In the genomic region with DNA sequence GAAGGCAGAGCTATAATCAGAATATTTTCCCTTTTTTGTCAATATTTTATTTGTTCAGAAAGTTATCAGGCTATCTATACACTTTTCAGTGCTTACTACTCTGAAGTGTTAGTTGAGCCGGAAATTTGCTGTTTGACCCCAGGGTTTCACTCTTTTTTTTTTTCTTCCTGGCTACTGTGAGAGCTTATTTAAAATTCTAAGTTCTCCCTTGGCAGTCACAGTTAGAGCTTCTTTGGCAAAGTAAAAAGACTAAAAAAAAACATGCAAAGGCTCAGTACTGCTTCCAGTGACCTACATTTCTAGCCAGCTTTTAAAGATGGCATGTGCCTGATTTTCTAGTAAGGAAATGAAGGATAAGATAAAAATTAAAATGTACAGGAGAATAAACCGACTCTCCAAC, we compare ENCODE assay signal across 23 cellular contexts. TPM values are rescaled to one million over a fixed set of nuclear protein-coding genes. Genes with fewer than 3 reads are reported as not detected.
A peak's percentile ranks its signal among the peaks of the same experiment; 100 is the strongest.
DNase-seq lines count a peak whose midpoint lies in the region; ATAC-seq, FAIRE-seq and TF ChIP-seq lines count a peak whose summit lies in the region.
"Had no signal": no experiment of that assay in that cellular context is flagged by ENCODE, and none has a peak within 500 bp of the region (broad histone marks: within the 10 kb centered on the region; RNA-seq: fewer than 3 reads in every experiment).

No MANE protein-coding gene starts in this region.

- BruUV-seq in endothelial cell of umbilical vein (replicated peaks; lab: Mats Ljungman, UMichigan), result no TSS peak

- no peak overlapping the region for H3K4me3 ChIP-seq in astrocyte (ENCODE audit: insufficient read depth, low read depth, low read length)
- no peak overlapping the region for H3K4me3 ChIP-seq in endothelial cell of umbilical vein (replicated peaks in 1 of 3; ENCODE audit: insufficient read depth in 1 of 3, low read depth in 1 of 3, low read length in 3 of 3)
- H3K4me3 ChIP-seq in kidney (ENCODE audit: low read length in 2 of 2), result no peak overlapping the region
- H3K4me3 ChIP-seq: adrenal gland, spleen, tibial artery had no signal

- intact Hi-C loops in endothelial cell of umbilical vein (cut with micrococcal nuclease) (loop anchor here (2.0 kb wide), 1 partner anchor 41 kb away; no protein-coding TSS in a partner anchor), kidney (cut with DNase I) (no loop called here)

- no peaks in the 10 kb centered on the region for H3K9me3 Mint-ChIP-seq in astrocyte (ENCODE audit: unreplicated experiment)
- H3K9me3 Mint-ChIP-seq: activated CD4-positive, alpha-beta memory T cell treated with anti-CD3 and anti-CD28 coated beads, Interleukin-2, amount 10 ng/mL, durations not matched to agents 7 days and 5 days; CD4-positive, alpha-beta T cell had no signal

- H3K4me2 ChIP-seq in astrocyte (ENCODE audit: low read length) (no peak overlapping the region), endothelial cell of umbilical vein (ENCODE audit: insufficient read depth, low read length) (peak overlapping the region; percentile 36)

- no peaks in the 10 kb centered on the region for H3K27me3 ChIP-seq in astrocyte (ENCODE audit: insufficient read depth, low read length)
- no peaks in the 10 kb centered on the region for H3K27me3 ChIP-seq in endothelial cell of umbilical vein (ENCODE audit: control insufficient read depth in 2 of 2, insufficient read depth in 2 of 2, low read length in 2 of 2)
- H3K27me3 ChIP-seq: adrenal gland, neutrophil, spleen, tibial artery had no signal

- no peak overlapping the region for H3K9ac ChIP-seq in astrocyte (ENCODE audit: low read length)
- H3K9ac ChIP-seq in endothelial cell of umbilical vein (replicated peaks; ENCODE audit: extremely low read depth, insufficient read depth, low read length), result no peak overlapping the region
- H3K9ac ChIP-seq in kidney (ENCODE audit: low read length in 2 of 2), result no peak overlapping the region

- dilution Hi-C loops in endothelial cell of umbilical vein (cut with MboI; ENCODE audit: extremely low pct_ligation_motif_present, low sequenced_read_pairs), result no loop called here

- ATAC-seq in HG02763 (IDR thresholded peaks at IDR 0.05; ENCODE audit: unreplicated experiment) (no peak), HG03175 (IDR thresholded peaks at IDR 0.05; ENCODE audit: unreplicated experiment) (no peak), GM21367 (IDR thresholded peaks at IDR 0.05; ENCODE audit: unreplicated experiment) (no peak)
- ATAC-seq: left ventricle myocardium superior; SK-N-SH treated with all-trans-retinoic acid at 6 μM for 48 hours; stimulated activated naive CD8-positive, alpha-beta T cell treated with anti-CD3 and anti-CD28 coated beads, Interleukin-15, Interleukin-2, amounts not matched to agents 100 U/mL and 50 U/mL, for 24 hours had no signal

- no peak overlapping the region for H3K4me3 Mint-ChIP-seq in astrocyte (ENCODE audit: unreplicated experiment)
- H3K4me3 Mint-ChIP-seq: activated CD4-positive, alpha-beta memory T cell treated with anti-CD3 and anti-CD28 coated beads, Interleukin-2, amount 10 ng/mL, durations not matched to agents 7 days and 5 days; CD4-positive, alpha-beta T cell; H9 had no signal

- no peaks in the 10 kb centered on the region for H4K20me1 ChIP-seq in astrocyte (ENCODE audit: insufficient read depth, low read length)
- no peaks in the 10 kb centered on the region for H4K20me1 ChIP-seq in endothelial cell of umbilical vein (replicated peaks; ENCODE audit: control insufficient read depth, extremely low read depth, insufficient read depth, low read length)

- TF ChIP-seq POLR2A in endothelial cell of umbilical vein (IDR thresholded peaks at IDR 0.05; ENCODE audit: low read depth, low read length), result no peak

- no peak for TF ChIP-seq CTCF in astrocyte (IDR thresholded peaks at IDR 0.05; ENCODE audit: insufficient read depth, low read depth, low read length)
- TF ChIP-seq CTCF in endothelial cell of umbilical vein (IDR thresholded peaks at IDR 0.05; ENCODE audit: extremely low read depth in 1 of 2, insufficient read depth in 1 of 2, low read depth in 1 of 2, low read length in 2 of 2), result no peak
- TF ChIP-seq CTCF in kidney (IDR thresholded peaks at IDR 0.05; ENCODE audit: borderline replicate concordance, extremely low read depth, insufficient read depth), result no peak

- peak; percentile 16 for DNase-seq in astrocyte (ENCODE audit: low read depth)
- DNase-seq in endothelial cell of umbilical vein (ENCODE audit: low read depth, low spot score), result peak; percentile 84
- no peak for DNase-seq in kidney
- peak; percentile 1 for DNase-seq in stromal cell of bone marrow (ENCODE audit: low read depth)
- DNase-seq: activated CD4-positive, alpha-beta memory T cell treated with anti-CD3 and anti-CD28 coated beads, Interleukin-2, amount 10 ng/mL, durations not matched to agents 7 days and 5 days; activated CD4-positive, CD25-positive, alpha-beta regulatory T cell; adrenal gland; CD4-positive, alpha-beta T cell; DMS153; H9; KBM-7; left ventricle myocardium superior; NCI-H1436; NCI-H524; spleen; stimulated activated CD4-positive, alpha-beta T cell treated with anti-CD3 and anti-CD28 coated beads, Interleukin-4, amount 100 ng/mL, for 1 hour; stimulated activated naive CD8-positive, alpha-beta T cell treated with anti-CD3 and anti-CD28 coated beads, Interleukin-15, Interleukin-2, amounts not matched to agents 100 U/mL and 50 U/mL, for 24 hours; tibial artery had no signal

- no peaks in the 10 kb centered on the region for H3K9me1 ChIP-seq in endothelial cell of umbilical vein (replicated peaks; ENCODE audit: control insufficient read depth, extremely low read depth, insufficient read depth, low read length)

- H3K36me3 ChIP-seq in astrocyte (ENCODE audit: insufficient read depth, low read length) (no peaks in the 10 kb centered on the region), endothelial cell of umbilical vein (ENCODE audit: control insufficient read depth in 2 of 2, extremely low read depth in 1 of 2, insufficient read depth in 2 of 2, low read length in 2 of 2) (no peaks in the 10 kb centered on the region), kidney (ENCODE audit: control insufficient read depth in 1 of 2, insufficient read depth in 2 of 2, low read length in 2 of 2) (no peaks in the 10 kb centered on the region)
- H3K36me3 ChIP-seq: adrenal gland, neutrophil, spleen, tibial artery had no signal

- POLR2A ChIA-PET in endothelial cell of umbilical vein (lab: Charles Lee), result no interaction called here

- no peak for FAIRE-seq in astrocyte (lab: Jason Lieb, UNC)
- no peak for FAIRE-seq in endothelial cell of umbilical vein (lab: Jason Lieb, UNC)
- peak; percentile 67 for FAIRE-seq in kidney (lab: Jason Lieb, UNC)

- no peaks in the 10 kb centered on the region for H3K27me3 Mint-ChIP-seq in astrocyte (ENCODE audit: low read depth, unreplicated experiment)
- H3K27me3 Mint-ChIP-seq: activated CD4-positive, alpha-beta memory T cell treated with anti-CD3 and anti-CD28 coated beads, Interleukin-2, amount 10 ng/mL, durations not matched to agents 7 days and 5 days; CD4-positive, alpha-beta T cell had no signal

- H3K27ac ChIP-seq in astrocyte (ENCODE audit: low read depth, low read length) (no peak overlapping the region), endothelial cell of umbilical vein (ENCODE audit: insufficient read depth, low read depth, low read length) (no peak overlapping the region), kidney (ENCODE audit: low read depth in 2 of 2, low read length in 2 of 2) (no peak overlapping the region)
- H3K27ac ChIP-seq: adrenal gland, neutrophil, spleen, tibial artery had no signal

- no peaks in the 10 kb centered on the region for H3K9me3 ChIP-seq in astrocyte (ENCODE audit: insufficient read depth, low read depth, low read length)
- no peaks in the 10 kb centered on the region for H3K9me3 ChIP-seq in endothelial cell of umbilical vein (replicated peaks; ENCODE audit: control insufficient read depth, insufficient read depth, low read length)
- H3K9me3 ChIP-seq in kidney (ENCODE audit: control insufficient read depth in 1 of 2, low read length in 2 of 2), result no peaks in the 10 kb centered on the region
- H3K9me3 ChIP-seq: adrenal gland, neutrophil, spleen, tibial artery had no signal

- no peaks in the 10 kb centered on the region for H3K4me1 Mint-ChIP-seq in astrocyte (ENCODE audit: low read depth, unreplicated experiment)
- H3K4me1 Mint-ChIP-seq: activated CD4-positive, alpha-beta memory T cell treated with anti-CD3 and anti-CD28 coated beads, Interleukin-2, amount 10 ng/mL, durations not matched to agents 7 days and 5 days had no signal

- CTCF ChIA-PET in endothelial cell of umbilical vein (lab: Charles Lee), result interaction anchor here (0.8 to 2.2 kb wide), 7 partner anchors 17 to 312 kb away, joined by 3 to 7 read pairs (median 3); no protein-coding TSS in a partner anchor

- H3K36me3 Mint-ChIP-seq in astrocyte (ENCODE audit: low read depth, unreplicated experiment), result no peaks in the 10 kb centered on the region

- no peak overlapping the region for H3K27ac Mint-ChIP-seq in astrocyte (ENCODE audit: unreplicated experiment)
- H3K27ac Mint-ChIP-seq: activated CD4-positive, alpha-beta memory T cell treated with anti-CD3 and anti-CD28 coated beads, Interleukin-2, amount 10 ng/mL, durations not matched to agents 7 days and 5 days; CD4-positive, alpha-beta T cell had no signal

- no peaks in the 10 kb centered on the region for H3K79me2 ChIP-seq in astrocyte (ENCODE audit: insufficient read depth, low read length)
- H3K79me2 ChIP-seq in endothelial cell of umbilical vein (ENCODE audit: control insufficient read depth, insufficient read depth, low read length), result no peaks in the 10 kb centered on the region

- H2AFZ ChIP-seq in astrocyte (ENCODE audit: low read depth, low read length) (no peak overlapping the region), endothelial cell of umbilical vein (ENCODE audit: low read depth, low read length) (no peak overlapping the region)

- H3K4me1 ChIP-seq in astrocyte (ENCODE audit: insufficient read depth, low read length) (no peaks in the 10 kb centered on the region), endothelial cell of umbilical vein (ENCODE audit: control insufficient read depth, extremely low read depth, insufficient read depth, low read length) (peaks cover 9% of the 10 kb centered on the region), kidney (ENCODE audit: control insufficient read depth in 1 of 2, insufficient read depth in 1 of 2, low read depth in 1 of 2, low read length in 2 of 2) (peaks cover 0 to 5% of the 10 kb centered on the region in 2 donors)

RNA-seq across cellular contexts. Expression of a gene that starts 48.4 kb away (rescaled TPM):
- total RNA-seq in astrocyte (12.9 and 13.1 TPM in 2 replicates), endothelial cell of umbilical vein (14.1 and 16.3 TPM in 2 replicates), kidney (20.3 TPM)
- polyA plus RNA-seq in endothelial cell of umbilical vein (8.1 and 11.6 TPM in 2 replicates), kidney (ENCODE audit: insufficient read depth, low read depth, low replicate concordance) (26.2 TPM)
- 11.7 and 12.4 TPM in 2 replicates for polyA plus RNA-seq in endothelial cell of umbilical vein (2011; cell fraction: cytosol; rRNA removed)
- polyA plus RNA-seq in endothelial cell of umbilical vein (2011; cell fraction: nucleus; rRNA removed), result 11.7 and 12.4 TPM in 2 replicates
- 11.4 and 12.6 TPM in 2 replicates for polyA plus RNA-seq in endothelial cell of umbilical vein (2012)
- polyA minus RNA-seq in endothelial cell of umbilical vein, result 19.1 and 20.0 TPM in 2 replicates
- 17.5 TPM for polyA minus RNA-seq in endothelial cell of umbilical vein (2011; cell fraction: cytosol; rRNA and poly(A)+ RNA removed)
- 74.4 and 96.0 TPM in 2 replicates for polyA minus RNA-seq in endothelial cell of umbilical vein (2011; cell fraction: nucleus; rRNA and poly(A)+ RNA removed)

RNA-seq across cellular contexts. Expression of a gene that starts 48.6 kb away (rescaled TPM):
- total RNA-seq in astrocyte, result 17.2 and 21.5 TPM in 2 replicates
- 14.8 and 16.8 TPM in 2 replicates for total RNA-seq in endothelial cell of umbilical vein
- 21.6 and 41.8 TPM in 2 replicates for polyA plus RNA-seq in endothelial cell of umbilical vein
- polyA plus RNA-seq in endothelial cell of umbilical vein (2011; cell fraction: cytosol; rRNA removed), result 35.9 and 38.8 TPM in 2 replicates
- 21.4 and 23.0 TPM in 2 replicates for polyA plus RNA-seq in endothelial cell of umbilical vein (2011; cell fraction: nucleus; rRNA removed)
- polyA plus RNA-seq in endothelial cell of umbilical vein (2012), result 14.5 and 18.8 TPM in 2 replicates
- 11.6 and 12.1 TPM in 2 replicates for polyA minus RNA-seq in endothelial cell of umbilical vein
- polyA minus RNA-seq in endothelial cell of umbilical vein (2011; cell fraction: cytosol; rRNA and poly(A)+ RNA removed), result 11.5 TPM
- polyA minus RNA-seq in endothelial cell of umbilical vein (2011; cell fraction: nucleus; rRNA and poly(A)+ RNA removed), result 14.7 and 17.9 TPM in 2 replicates
- total RNA-seq in kidney, result 23.8 TPM
- 127 TPM for polyA plus RNA-seq in kidney (ENCODE audit: insufficient read depth, low read depth, low replicate concordance)
